In the genomic region with DNA sequence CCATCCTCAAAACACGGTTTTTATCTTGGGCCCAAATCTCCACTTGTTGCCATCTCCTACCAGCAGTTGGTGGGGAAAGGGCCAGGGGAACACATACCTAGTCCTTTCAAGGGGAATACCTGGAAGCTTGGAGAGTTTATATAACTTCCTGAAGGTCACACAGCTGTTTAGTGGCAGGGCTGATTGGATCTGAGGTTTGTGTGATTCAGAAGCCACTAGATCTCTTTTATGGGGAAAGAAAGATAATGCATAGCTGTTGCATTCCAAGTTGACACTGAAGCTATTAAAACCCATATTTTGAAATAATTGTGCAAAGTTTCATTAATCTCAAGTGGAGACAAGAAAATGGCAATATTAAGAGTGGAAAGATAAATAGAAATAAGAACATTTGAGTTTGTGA, we compare ENCODE assay signal across 25 cellular contexts.
"Had no signal": no experiment of that assay in that cellular context is flagged by ENCODE, and none has a peak within 500 bp of the region (broad histone marks: within the 10 kb centered on the region; RNA-seq: fewer than 3 reads in every experiment).

No MANE protein-coding gene starts in this region.

- H3K36me3 ChIP-seq: colonic mucosa, esophagus squamous epithelium, gastrocnemius medialis, heart right ventricle, left lung, lower lobe of right lung had no signal

- DNase-seq: colonic mucosa; cortex of kidney; effector CD8-positive, alpha-beta T cell; effector memory CD8-positive, alpha-beta T cell; endodermal cell; erythroblast; esophagus squamous epithelium; foreskin fibroblast; foreskin melanocyte; gastrocnemius medialis; glutamatergic neuron; head of caudate nucleus; heart right ventricle; hippocampal formation; left cardiac atrium; left lung; left ventricle myocardium superior; lower lobe of right lung; mesenchymal stem cell; mucosa of descending colon; naive B cell had no signal

- H3K4me1 ChIP-seq: colonic mucosa, left lung, lower lobe of right lung had no signal

- ATAC-seq: effector memory CD8-positive, alpha-beta T cell; esophagus mucosa; gastrocnemius medialis; heart right ventricle; left cardiac atrium; left lung; left ventricle myocardium superior; mucosa of descending colon had no signal

- H3K4me3 ChIP-seq: colonic mucosa, esophagus squamous epithelium, gastrocnemius medialis, heart right ventricle, left lung, lower lobe of right lung, mucosa of descending colon had no signal

- H3K9me3 Mint-ChIP-seq: dendritic cell treated with granulocyte-macrophage colony-stimulating factor and Interleukin-4, amounts not matched to agents 40 ng/mL and 50 ng/mL, for 4 days; effector memory CD8-positive, alpha-beta T cell; endodermal cell had no signal

- H3K9me3 ChIP-seq: colonic mucosa, esophagus squamous epithelium, gastrocnemius medialis, heart right ventricle, left lung, lower lobe of right lung, mucosa of descending colon had no signal

- H3K36me3 Mint-ChIP-seq: mesothelial cell of epicardium, naive B cell had no signal

- H3K27me3 ChIP-seq: colonic mucosa, gastrocnemius medialis, heart right ventricle, left lung had no signal

- H3K27ac Mint-ChIP-seq: dendritic cell treated with granulocyte-macrophage colony-stimulating factor and Interleukin-4, amounts not matched to agents 40 ng/mL and 50 ng/mL, for 4 days; effector memory CD8-positive, alpha-beta T cell; endodermal cell; mesothelial cell of epicardium; naive B cell had no signal

- H3K4me1 Mint-ChIP-seq: naive B cell had no signal

- H3K27ac ChIP-seq: colonic mucosa, epithelial cell of prostate, esophagus squamous epithelium, gastrocnemius medialis, heart right ventricle, left lung, lower lobe of right lung had no signal

- H3K4me3 Mint-ChIP-seq: dendritic cell treated with granulocyte-macrophage colony-stimulating factor and Interleukin-4, amounts not matched to agents 40 ng/mL and 50 ng/mL, for 4 days; effector memory CD8-positive, alpha-beta T cell; endodermal cell; mesothelial cell of epicardium; naive B cell had no signal
